ENCODE assay signal across 24 cellular contexts in genomic region chr22:34709641-34710040, GRCh38.
"Had no signal": no experiment of that assay in that cellular context is flagged by ENCODE, and none has a peak within 500 bp of the region (broad histone marks: within the 10 kb centered on the region; RNA-seq: fewer than 3 reads in every experiment).

No MANE protein-coding gene starts in this region.

- FAIRE-seq: kidney had no signal

- H3K27me3 ChIP-seq: hepatocyte, testis, uterus had no signal

- H3K4me1 ChIP-seq: gastroesophageal sphincter, testis, transverse colon, uterus had no signal

- H3K4me2 ChIP-seq: hepatocyte had no signal

- H3K4me3 ChIP-seq: gastroesophageal sphincter, hepatocyte, testis, transverse colon, uterus had no signal

- H3K36me3 ChIP-seq: gastroesophageal sphincter, transverse colon, uterus had no signal

- H2AFZ ChIP-seq: hepatocyte had no signal

- DNase-seq: activated CD4-positive, alpha-beta T cell treated with anti-CD3 and anti-CD28 coated beads for 1 hour; activated CD4-positive, alpha-beta T cell treated with anti-CD3 and anti-CD28 coated beads, Interleukin-2, amount 50 U/mL, for 1 hour; activated CD8-positive, alpha-beta T cell treated with anti-CD3 and anti-CD28 coated beads for 36 hours; activated gamma-delta T cell treated with Interleukin-2 at 50 U/mL for 16 hours; activated naive CD4-positive, alpha-beta T cell treated with anti-CD3 and anti-CD28 coated beads, Interleukin-2, amount 50 U/mL, for 16 hours; activated T-cell treated with anti-CD3 and anti-CD28 coated beads, Interleukin-2, amount 50 U/mL, for 4 hours; amniotic stem cell; dermis blood vessel endothelial cell; effector CD8-positive, alpha-beta T cell; erythroblast; kidney; naive thymus-derived CD8-positive, alpha-beta T cell; posterior cingulate gyrus; right cardiac atrium; stimulated activated CD4-positive, alpha-beta T cell treated with anti-CD3 and anti-CD28 coated beads, Interleukin-4, amount 100 ng/mL, for 1 hour; stimulated activated naive CD8-positive, alpha-beta T cell treated with anti-CD3 and anti-CD28 coated beads, Interleukin-15, Interleukin-2, amounts not matched to agents 100 U/mL and 50 U/mL, for 24 hours; T-helper 17 cell; T1000; testis; transverse colon; uterus had no signal

- H3K9me3 ChIP-seq: gastroesophageal sphincter, testis, transverse colon, uterus had no signal

- H3K27ac ChIP-seq: gastroesophageal sphincter, hepatocyte, testis, transverse colon, uterus had no signal

- ATAC-seq: activated CD8-positive, alpha-beta T cell treated with anti-CD3 and anti-CD28 coated beads for 36 hours; activated T-cell treated with anti-CD3 and anti-CD28 coated beads, Interleukin-2, amount 50 U/mL, for 4 hours; activated T-helper 17 cell treated with anti-CD3 and anti-CD28 coated beads, Interleukin-2, amount 50 U/mL, for 72 hours; gastroesophageal sphincter; naive thymus-derived CD8-positive, alpha-beta T cell; right cardiac atrium; stimulated activated naive CD8-positive, alpha-beta T cell treated with anti-CD3 and anti-CD28 coated beads, Interleukin-15, Interleukin-2, amounts not matched to agents 100 U/mL and 50 U/mL, for 24 hours; T-helper 17 cell had no signal

- H3K79me2 ChIP-seq: hepatocyte had no signal
